Comparison of ENCODE assay signal across 18 cellular contexts in genomic region chr13:99960663-99961440, GRCh38. TPM values are rescaled to one million over a fixed set of nuclear protein-coding genes. Genes with fewer than 3 reads are reported as not detected.
DNase-seq lines count a peak whose midpoint lies in the region; ATAC-seq lines count a peak whose summit lies in the region.
"Had no signal": no experiment of that assay in that cellular context is flagged by ENCODE, and none has a peak within 500 bp of the region (broad histone marks: within the 10 kb centered on the region; RNA-seq: fewer than 3 reads in every experiment).

No MANE protein-coding gene starts in this region.

- intact Hi-C loops in Right ventricle myocardium inferior (cut with DNase I): no loop called here

- no peak overlapping the region for H2BK120ac ChIP-seq in neuronal stem cell (ENCODE audit: low read depth, low read length)

- no peak overlapping the region for H3K14ac ChIP-seq in neuronal stem cell (ENCODE audit: low read length)

- DNase-seq in NCI-H1092 treated with DMSO at 0.1 percent for 48 hours (lab: John Stamatoyannopoulos, UW) (peak; percentile 41), NCI-H1092 (lab: John Stamatoyannopoulos, UW) (no peak), NCI-H187 treated with DMSO at 0.1 percent for 48 hours (lab: John Stamatoyannopoulos, UW) (peak; percentile 65), neuronal stem cell (ENCODE audit: low spot score) (no peak), Right ventricle myocardium inferior (ENCODE audit: missing footprints) (no peak), germinal center (ENCODE audit: low spot score) (no peak)
- DNase-seq: 8988T; activated CD4-positive, alpha-beta T cell treated with anti-CD3 and anti-CD28 coated beads, Interleukin-2, amount 50 U/mL, for 4 hours; activated naive CD8-positive, alpha-beta T cell treated with anti-CD3 and anti-CD28 coated beads, Interleukin-2, amount 50 U/mL, for 24 hours; central memory CD4-positive, alpha-beta T cell; NCI-H345; OCI-M1; SK-N-SH; testis had no signal

- H4K91ac ChIP-seq in neuronal stem cell (ENCODE audit: low read depth, low read length, poor library complexity): no peak overlapping the region

- no peak overlapping the region for H3K23ac ChIP-seq in neuronal stem cell (ENCODE audit: low read depth, low read length, poor library complexity)

- H3K9me3 ChIP-seq in ectodermal cell (ENCODE audit: control insufficient read depth, low read length): no peaks in the 10 kb centered on the region
- no peaks in the 10 kb centered on the region for H3K9me3 ChIP-seq in neuronal stem cell (replicated peaks in 1 of 2; ENCODE audit: control insufficient read depth in 2 of 2, insufficient read depth in 1 of 2, low read depth in 1 of 2, low read length in 2 of 2)
- H3K9me3 ChIP-seq: neutrophil, SK-N-SH, testis had no signal

- no peak overlapping the region for H4K8ac ChIP-seq in neuronal stem cell (ENCODE audit: low read depth, low read length)

- peak overlapping the region; percentile 20 for H2AFZ ChIP-seq in neuronal stem cell (ENCODE audit: low read length)

- H3K27ac ChIP-seq in ectodermal cell (ENCODE audit: insufficient read depth, low read depth, low read length, poor library complexity, severe bottlenecking) (peak overlapping the region; percentile 71), neuronal stem cell (replicated peaks; ENCODE audit: low read length) (no peak overlapping the region)
- H3K27ac ChIP-seq: neutrophil, testis had no signal

- peaks cover 2% of the 10 kb centered on the region for H3K79me1 ChIP-seq in neuronal stem cell (ENCODE audit: low read depth, low read length)

- WGBS in ectodermal cell, 2 experiments: 8 to 10% methylated on average over 13 of the region's 13 CpGs
- WGBS in neuronal stem cell (ENCODE audit: extremely low coverage in 2 of 2, insufficient read length in 2 of 2, insufficient replicate concordance in 1 of 2), 2 donors: no CpG with 5 or more reads among the region's 13 CpGs

- H3K4me2 ChIP-seq in neuronal stem cell (ENCODE audit: insufficient read depth, low read length, poor library complexity, severe bottlenecking): no peak overlapping the region

- peaks cover 12% of the 10 kb centered on the region for H3K36me3 ChIP-seq in ectodermal cell (ENCODE audit: control insufficient read depth, insufficient read depth, low read length)
- H3K36me3 ChIP-seq in neuronal stem cell (replicated peaks in 1 of 2; ENCODE audit: control insufficient read depth in 2 of 2, insufficient read depth in 2 of 2, low read length in 2 of 2): peaks cover 5 to 33% of the 10 kb centered on the region in 2 donors
- H3K36me3 ChIP-seq: neutrophil had no signal

- peak overlapping the region; percentile 24 for H3K4me3 ChIP-seq in ectodermal cell (ENCODE audit: insufficient read depth, low read depth, low read length)
- peak overlapping the region in 1 of 2 donors; percentile 17 for H3K4me3 ChIP-seq in neuronal stem cell (ENCODE audit: low read length in 2 of 2)
- H3K4me3 ChIP-seq: testis had no signal

- H3K4ac ChIP-seq in neuronal stem cell (ENCODE audit: low read length): no peak overlapping the region

- H2AK5ac ChIP-seq in neuronal stem cell (ENCODE audit: low read depth, low read length): peak overlapping the region; percentile 8

- peaks cover 15% of the 10 kb centered on the region for H3K27me3 ChIP-seq in ectodermal cell (ENCODE audit: control insufficient read depth, insufficient read depth, low read length, poor library complexity, severe bottlenecking)
- peaks cover 0 to 4% (median 0%) of the 10 kb centered on the region in 3 experiments for H3K27me3 ChIP-seq in neuronal stem cell (ENCODE audit: control insufficient read depth in 3 of 3, insufficient read depth in 3 of 3, low read depth in 1 of 3, low read length in 3 of 3)

- H2BK12ac ChIP-seq in neuronal stem cell (ENCODE audit: low read length): no peak overlapping the region

- peaks cover 52% of the 10 kb centered on the region for H3K4me1 ChIP-seq in ectodermal cell (ENCODE audit: control insufficient read depth, insufficient read depth, low read length)
- peaks cover 24 to 58% of the 10 kb centered on the region in 2 donors for H3K4me1 ChIP-seq in neuronal stem cell (ENCODE audit: control insufficient read depth in 2 of 2, insufficient read depth in 1 of 2, low read depth in 1 of 2, low read length in 2 of 2)

- H2BK5ac ChIP-seq in neuronal stem cell (ENCODE audit: low read length): no peak overlapping the region

- ATAC-seq in Right ventricle myocardium inferior (no peak), GM18511 (IDR thresholded peaks at IDR 0.05; ENCODE audit: unreplicated experiment) (no peak)
- ATAC-seq: activated naive CD8-positive, alpha-beta T cell treated with anti-CD3 and anti-CD28 coated beads, Interleukin-2, amount 50 U/mL, for 24 hours had no signal

- peak overlapping the region; percentile 14 for H3K9ac ChIP-seq in neuronal stem cell (ENCODE audit: low read depth, low read length, poor library complexity)
- H3K9ac ChIP-seq: SK-N-SH had no signal

- peak overlapping the region; percentile 54 for H2BK15ac ChIP-seq in neuronal stem cell (ENCODE audit: low read length)

- peak overlapping the region; percentile 84 for H3K18ac ChIP-seq in neuronal stem cell (ENCODE audit: low read length)

RNA-seq across cellular contexts. Expression of gene ZIC5, which starts 10.7 kb away (rescaled TPM):
- polyA plus RNA-seq in ectodermal cell (2013, experiment 1 of 4): 65.6 TPM
- 64.1 TPM for polyA plus RNA-seq in ectodermal cell (2013, experiment 2 of 4)
- 56.2 TPM for polyA plus RNA-seq in ectodermal cell (2013, experiment 3 of 4)
- 56.2 TPM for polyA plus RNA-seq in ectodermal cell (2013, experiment 4 of 4)
- polyA plus RNA-seq in neuronal stem cell (2013, experiment 1 of 2): 18.1 TPM
- polyA plus RNA-seq in neuronal stem cell (2013, experiment 2 of 2): 18.3 TPM
- total RNA-seq in Right ventricle myocardium inferior: not detected
- total RNA-seq: HT-29 had no signal
- polyA plus RNA-seq: SK-N-SH had no signal

RNA-seq across cellular contexts. Expression of gene ZIC2, which starts 20.7 kb away (rescaled TPM):
- 345 TPM for polyA plus RNA-seq in ectodermal cell (2013, experiment 1 of 4)
- polyA plus RNA-seq in ectodermal cell (2013, experiment 2 of 4): 289 TPM
- polyA plus RNA-seq in ectodermal cell (2013, experiment 3 of 4): 282 TPM
- 292 TPM for polyA plus RNA-seq in ectodermal cell (2013, experiment 4 of 4)
- polyA plus RNA-seq in neuronal stem cell (2013, experiment 1 of 2): 120 TPM
- polyA plus RNA-seq in neuronal stem cell (2013, experiment 2 of 2): 122 TPM
- total RNA-seq in Right ventricle myocardium inferior: not detected
- polyA plus RNA-seq: SK-N-SH had no signal

Comparison
In these comparisons a context has a peak if more than half of its experiments do, and no peak if none do; other contexts are left out.
1. DNase-seq: peak in NCI-H1092 treated with DMSO at 0.1 percent for 48 hours (single experiment) and NCI-H187 treated with DMSO at 0.1 percent for 48 hours (single experiment); none in NCI-H1092 (single experiment), neuronal stem cell (single experiment), Right ventricle myocardium inferior (single experiment) and germinal center (single experiment).